ENCODE assay signal across 30 cellular contexts in genomic region chr11:128806496-128807261, GRCh38.
DNase-seq lines count a peak whose midpoint lies in the region; ATAC-seq, FAIRE-seq and TF ChIP-seq lines count a peak whose summit lies in the region.
"Had no signal": no experiment of that assay in that cellular context is flagged by ENCODE, and none has a peak within 500 bp of the region (broad histone marks: within the 10 kb centered on the region; RNA-seq: fewer than 3 reads in every experiment).

No MANE protein-coding gene starts in this region.

- in situ Hi-C loops in GM23248 (cut with MboI), result no loop called here

- peaks cover 38% of the 10 kb centered on the region for H3K4me1 ChIP-seq in GM23248 (ENCODE audit: insufficient read depth)
- peaks cover 28% of the 10 kb centered on the region for H3K4me1 ChIP-seq in astrocyte (ENCODE audit: insufficient read depth, low read length)
- H3K4me1 ChIP-seq in upper lobe of left lung, result peaks cover 0 to 12% (median 6%) of the 10 kb centered on the region in 4 donors
- H3K4me1 ChIP-seq: foreskin keratinocyte, psoas muscle, tibial artery had no signal

- H2AFZ ChIP-seq in GM23248 (no peak overlapping the region), astrocyte (ENCODE audit: low read depth, low read length) (no peak overlapping the region)

- H3K36me3 Mint-ChIP-seq in activated CD4-positive, alpha-beta T cell treated with anti-CD3 and anti-CD28 coated beads, Interleukin-2, amount 10 ng/mL, durations not matched to agents 24 days and 14 days (ENCODE audit: low read depth), result peaks cover 58% of the 10 kb centered on the region
- H3K36me3 Mint-ChIP-seq in astrocyte (ENCODE audit: low read depth, unreplicated experiment) (peaks cover 11% of the 10 kb centered on the region), natural killer cell (peaks cover 17% of the 10 kb centered on the region)

- WGBS in GM23248 (ENCODE audit: low coverage in 1 of 2, low lambda C conversion rate in 2 of 2, missing lambda C conversion rate in 2 of 2), 2 experiments, result 58 to 60% methylated on average over 8 of the region's 8 CpGs
- WGBS in upper lobe of left lung, 2 donors, result 83 to 87% methylated on average over 8 of the region's 8 CpGs

- H3K9ac ChIP-seq in GM23248, result peak overlapping the region; percentile 10; the same call in 1 of the 2 replicates
- H3K9ac ChIP-seq in astrocyte (ENCODE audit: low read length), result peak overlapping the region; percentile 49

- H3K27me3 Mint-ChIP-seq in activated CD4-positive, alpha-beta T cell treated with anti-CD3 and anti-CD28 coated beads, Interleukin-2, amount 10 ng/mL, durations not matched to agents 24 days and 14 days, result no peaks in the 10 kb centered on the region
- H3K27me3 Mint-ChIP-seq in astrocyte (ENCODE audit: low read depth, unreplicated experiment), result no peaks in the 10 kb centered on the region
- no peaks in the 10 kb centered on the region for H3K27me3 Mint-ChIP-seq in natural killer cell (ENCODE audit: low read depth in 2 of 2)
- H3K27me3 Mint-ChIP-seq: central memory CD8-positive, alpha-beta T cell had no signal

- intact Hi-C loops in activated CD4-positive, alpha-beta T cell treated with anti-CD3 and anti-CD28 coated beads, Interleukin-2, amount 10 ng/mL, durations not matched to agents 24 days and 14 days (cut with micrococcal nuclease), result no loop called here
- intact Hi-C loops in natural killer cell (cut with micrococcal nuclease) (no loop called here), cardiac septum (cut with DNase I) (no loop called here)

- peaks cover 34% of the 10 kb centered on the region for H3K4me1 Mint-ChIP-seq in activated CD4-positive, alpha-beta T cell treated with anti-CD3 and anti-CD28 coated beads, Interleukin-2, amount 10 ng/mL, durations not matched to agents 24 days and 14 days
- H3K4me1 Mint-ChIP-seq in astrocyte (ENCODE audit: low read depth, unreplicated experiment), result peaks cover 45% of the 10 kb centered on the region
- peaks cover 60% of the 10 kb centered on the region in 2 donors for H3K4me1 Mint-ChIP-seq in natural killer cell

- no peak for TF ChIP-seq POLR2A in upper lobe of left lung (IDR thresholded peaks at IDR 0.05)

- peaks cover 17% of the 10 kb centered on the region; the same call in 1 of the 2 replicates for H3K36me3 ChIP-seq in GM23248 (ENCODE audit: low read depth)
- H3K36me3 ChIP-seq in astrocyte (ENCODE audit: insufficient read depth, low read length), result peaks cover 6% of the 10 kb centered on the region
- peaks cover 2 to 76% (median 11%) of the 10 kb centered on the region in 4 donors for H3K36me3 ChIP-seq in upper lobe of left lung

- H3K27ac ChIP-seq in GM23248, result peak overlapping the region; percentile 53
- H3K27ac ChIP-seq in astrocyte (ENCODE audit: low read depth, low read length), result peak overlapping the region; percentile 74
- H3K27ac ChIP-seq in upper lobe of left lung, result no peak overlapping the region
- H3K27ac ChIP-seq: dorsolateral prefrontal cortex, foreskin keratinocyte, psoas muscle, tibial artery had no signal

- H3K9me3 ChIP-seq in GM23248 (ENCODE audit: low read depth), result no peaks in the 10 kb centered on the region
- H3K9me3 ChIP-seq in astrocyte (ENCODE audit: insufficient read depth, low read depth, low read length), result no peaks in the 10 kb centered on the region
- H3K9me3 ChIP-seq in upper lobe of left lung, result no peaks in the 10 kb centered on the region
- H3K9me3 ChIP-seq: mucosa of descending colon, neutrophil, psoas muscle, tibial artery had no signal

- no peak overlapping the region for H3K4me3 Mint-ChIP-seq in activated CD4-positive, alpha-beta T cell treated with anti-CD3 and anti-CD28 coated beads, Interleukin-2, amount 10 ng/mL, durations not matched to agents 24 days and 14 days
- H3K4me3 Mint-ChIP-seq in astrocyte (ENCODE audit: unreplicated experiment) (peak overlapping the region; percentile 31), natural killer cell (no peak overlapping the region)
- H3K4me3 Mint-ChIP-seq: central memory CD8-positive, alpha-beta T cell had no signal

- no peaks in the 10 kb centered on the region for H3K9me3 Mint-ChIP-seq in activated CD4-positive, alpha-beta T cell treated with anti-CD3 and anti-CD28 coated beads, Interleukin-2, amount 10 ng/mL, durations not matched to agents 24 days and 14 days
- H3K9me3 Mint-ChIP-seq in astrocyte (ENCODE audit: unreplicated experiment) (no peaks in the 10 kb centered on the region), natural killer cell (no peaks in the 10 kb centered on the region)
- H3K9me3 Mint-ChIP-seq: central memory CD8-positive, alpha-beta T cell had no signal

- ATAC-seq in natural killer cell, result no peak
- ATAC-seq in GM18907 (IDR thresholded peaks at IDR 0.05; ENCODE audit: unreplicated experiment), result no peak
- no peak for ATAC-seq in upper lobe of left lung (ENCODE audit: low FRiP score in 2 of 2)
- ATAC-seq: foreskin keratinocyte, mucosa of descending colon, psoas muscle, SK-N-SH treated with all-trans-retinoic acid at 6 μM for 48 hours had no signal

- H3K79me2 ChIP-seq in GM23248 (ENCODE audit: insufficient read depth), result no peaks in the 10 kb centered on the region
- H3K79me2 ChIP-seq in astrocyte (ENCODE audit: insufficient read depth, low read length), result no peaks in the 10 kb centered on the region

- H3K4me3 ChIP-seq in GM23248 (no peak overlapping the region), astrocyte (ENCODE audit: insufficient read depth, low read depth, low read length) (no peak overlapping the region), upper lobe of left lung (no peak overlapping the region)
- H3K4me3 ChIP-seq: dorsolateral prefrontal cortex, mucosa of descending colon, psoas muscle, tibial artery had no signal

- peaks cover 18% of the 10 kb centered on the region for H3F3A ChIP-seq in GM23248 (ENCODE audit: insufficient read depth)

- no peak for TF ChIP-seq EP300 in upper lobe of left lung (IDR thresholded peaks at IDR 0.05)

- H4K20me1 ChIP-seq in GM23248 (ENCODE audit: insufficient read depth) (no peaks in the 10 kb centered on the region), astrocyte (ENCODE audit: insufficient read depth, low read length) (no peaks in the 10 kb centered on the region)

- TF ChIP-seq CTCF in astrocyte (IDR thresholded peaks at IDR 0.05; ENCODE audit: insufficient read depth, low read depth, low read length) (no peak), natural killer cell (IDR thresholded peaks at IDR 0.05) (no peak), upper lobe of left lung (IDR thresholded peaks at IDR 0.05) (no peak)

- DNase-seq in activated CD4-positive, alpha-beta T cell treated with anti-CD3 and anti-CD28 coated beads, Interleukin-2, amount 10 ng/mL, durations not matched to agents 24 days and 14 days, result no peak
- DNase-seq in activated CD4-positive, alpha-beta T cell treated with anti-CD3 and anti-CD28 coated beads for 48 hours, result no peak
- DNase-seq in GM23248 (peak; percentile 61), astrocyte (ENCODE audit: low read depth) (peak; percentile 74), natural killer cell (no peak), upper lobe of left lung (no peak), cardiac septum (ENCODE audit: low spot score) (no peak)
- DNase-seq: 8988T; activated CD4-positive, CD25-positive, alpha-beta regulatory T cell; AML-193; aorta; Calu3; dorsolateral prefrontal cortex; foreskin keratinocyte; GOT3; hypothalamus; mucosa of descending colon; NCI-H1092; NCI-H2029; NCI-H2227 treated with DMSO at 0.1 percent for 48 hours; psoas muscle; stimulated activated CD4-positive, alpha-beta T cell treated with anti-CD3 and anti-CD28 coated beads, Interleukin-1b, Interleukin-23, amount 100 ng/mL, for 48 hours; stimulated activated naive CD4-positive, alpha-beta T cell; tibial artery had no signal

- no peaks in the 10 kb centered on the region for H3K9me2 ChIP-seq in GM23248 (ENCODE audit: insufficient read depth)

- H3K4me2 ChIP-seq in GM23248 (ENCODE audit: unreplicated experiment), result peak overlapping the region; percentile 23
- peak overlapping the region; percentile 45 for H3K4me2 ChIP-seq in astrocyte (ENCODE audit: low read length)

- H3K27me3 ChIP-seq in GM23248 (replicated peaks; ENCODE audit: insufficient read depth), result no peaks in the 10 kb centered on the region
- H3K27me3 ChIP-seq in astrocyte (ENCODE audit: insufficient read depth, low read length), result no peaks in the 10 kb centered on the region
- H3K27me3 ChIP-seq in upper lobe of left lung, result no peaks in the 10 kb centered on the region
- H3K27me3 ChIP-seq: neutrophil, tibial artery had no signal

- no peak for FAIRE-seq in astrocyte (lab: Jason Lieb, UNC)
- FAIRE-seq: GM19239, islet of Langerhans had no signal

- peak overlapping the region; percentile 3 for H3K27ac Mint-ChIP-seq in activated CD4-positive, alpha-beta T cell treated with anti-CD3 and anti-CD28 coated beads, Interleukin-2, amount 10 ng/mL, durations not matched to agents 24 days and 14 days
- H3K27ac Mint-ChIP-seq in astrocyte (ENCODE audit: unreplicated experiment) (peak overlapping the region; percentile 29), natural killer cell (peak overlapping the region; percentile 66 to 88)

Comparison
In these comparisons a context has a peak if more than half of its experiments do, and no peak if none do; other contexts are left out.
1. DNase-seq: peak in GM23248 (single experiment) and astrocyte (single experiment); none in activated CD4-positive, alpha-beta T cell treated with anti-CD3 and anti-CD28 coated beads, Interleukin-2, amount 10 ng/mL, durations not matched to agents 24 days and 14 days (single experiment), activated CD4-positive, alpha-beta T cell treated with anti-CD3 and anti-CD28 coated beads for 48 hours (single experiment), natural killer cell (single experiment), upper lobe of left lung (0 of 2) and cardiac septum (single experiment).
2. H3K27ac Mint-ChIP-seq: peak in every context shown above with its lines; median percentile 77 in natural killer cell; 29 in astrocyte; 3 in activated CD4-positive, alpha-beta T cell treated with anti-CD3 and anti-CD28 coated beads, Interleukin-2, amount 10 ng/mL, durations not matched to agents 24 days and 14 days.
3. H3K27ac ChIP-seq: peak in GM23248 (single experiment) and astrocyte (single experiment); none in upper lobe of left lung (0 of 4).